9 cellular contexts compared by ENCODE assay signal in genomic region chr2:20579866-20580265, GRCh38.
A peak's percentile ranks its signal among the peaks of the same experiment; 100 is the strongest.
DNase-seq lines count a peak whose midpoint lies in the region; ATAC-seq and TF ChIP-seq lines count a peak whose summit lies in the region.
"Had no signal": no experiment of that assay in that cellular context is flagged by ENCODE, and none has a peak within 500 bp of the region (broad histone marks: within the 10 kb centered on the region; RNA-seq: fewer than 3 reads in every experiment).

No MANE protein-coding gene starts in this region.

- peaks cover 0 to 6% (median 0%) of the 10 kb centered on the region in 5 experiments for H3K9me3 Mint-ChIP-seq in brain

- peaks cover 5% of the 10 kb centered on the region for H3K27me3 Mint-ChIP-seq in brain

- H3K27me3 ChIP-seq in SK-N-SH (ENCODE audit: insufficient read depth), result no peaks in the 10 kb centered on the region
- H3K27me3 ChIP-seq in lower lobe of right lung (ENCODE audit: low read depth), result no peaks in the 10 kb centered on the region
- H3K27me3 ChIP-seq in thyroid gland, result no peaks in the 10 kb centered on the region

- H3K27ac Mint-ChIP-seq in brain, result peak overlapping the region in 4 of 5 experiments; percentile 7 to 81 (median 56)

- no peak for DNase-seq in SK-N-SH
- DNase-seq in lower lobe of right lung, result peak; percentile 76
- DNase-seq in thyroid gland, result no peak
- DNase-seq in ecto neural progenitor cell (ENCODE audit: low spot score), result no peak
- DNase-seq in effector CD4-positive, alpha-beta T cell, result no peak
- no peak for DNase-seq in activated naive CD4-positive, alpha-beta T cell treated with Interleukin-2 at 50 U/mL for 16 hours

- H3K4me1 ChIP-seq in SK-N-SH (ENCODE audit: control insufficient read depth in 1 of 2, insufficient read depth in 2 of 2, low read depth in 1 of 2, low read length in 1 of 2), result peaks cover 44 to 45% of the 10 kb centered on the region in 2 experiments; a peak in 3 of 4 replicates
- peaks cover 60% of the 10 kb centered on the region for H3K4me1 ChIP-seq in lower lobe of right lung
- H3K4me1 ChIP-seq in thyroid gland, result peaks cover 39 to 56% of the 10 kb centered on the region in 2 donors

- peak overlapping the region; percentile 10; the same call in 1 of the 2 replicates for H2AFZ ChIP-seq in SK-N-SH (ENCODE audit: low read depth)

- H3K79me2 ChIP-seq in SK-N-SH (ENCODE audit: insufficient read depth), result no peaks in the 10 kb centered on the region

- H3K9me3 ChIP-seq in SK-N-SH (no peaks in the 10 kb centered on the region), lower lobe of right lung (no peaks in the 10 kb centered on the region), thyroid gland (no peaks in the 10 kb centered on the region)

- TF ChIP-seq CTCF in SK-N-SH (IDR thresholded peaks at IDR 0.05) (no peak), brain (conservative IDR thresholded peaks at IDR 0.05) (no peak), lower lobe of right lung (IDR thresholded peaks at IDR 0.05) (no peak), thyroid gland (IDR thresholded peaks at IDR 0.05) (no peak)

- no peaks in the 10 kb centered on the region for H4K20me1 ChIP-seq in SK-N-SH (ENCODE audit: insufficient read depth)

- peaks cover 32% of the 10 kb centered on the region for H3K4me1 Mint-ChIP-seq in brain

- TF ChIP-seq RAD21 in SK-N-SH (IDR thresholded peaks at IDR 0.05; ENCODE audit: low read length), result no peak

- H3K4me2 ChIP-seq in SK-N-SH, result peak overlapping the region; percentile 30; the same call in 1 of the 2 replicates

- CTCF ChIA-PET in SK-N-SH (lab: Yijun Ruan, JAX), result interaction anchor here (1.0 to 1.7 kb wide), 3 partner anchors 16 to 63 kb away, joined by 3 to 7 read pairs (median 4); no protein-coding TSS in a partner anchor

- no peak for TF ChIP-seq EP300 in SK-N-SH (IDR thresholded peaks at IDR 0.05; ENCODE audit: borderline replicate concordance in 1 of 2, low read depth in 1 of 2, low read length in 1 of 2)

- intact Hi-C loops in lower lobe of right lung (cut with DNase I) (no loop called here), thyroid gland (cut with DNase I) (no loop called here)

- H3K27ac ChIP-seq in SK-N-SH (ENCODE audit: low read depth in 2 of 2, low read length in 1 of 2) (peak overlapping the region; percentile 56 to 98; a peak in 3 of 4 replicates), lower lobe of right lung (peak overlapping the region; percentile 83), thyroid gland (peak overlapping the region; percentile 90 to 91 (median 90))
- H3K27ac ChIP-seq: 22Rv1 had no signal

- no peak overlapping the region for H3K4me3 ChIP-seq in SK-N-SH (ENCODE audit: low read depth in 2 of 2, low read length in 1 of 2)
- H3K4me3 ChIP-seq in lower lobe of right lung, result no peak overlapping the region
- H3K4me3 ChIP-seq in thyroid gland (replicated peaks in 1 of 3), result no peak overlapping the region

- POLR2A ChIA-PET in SK-N-SH (lab: Yijun Ruan, JAX), result interaction anchor here (3.9 kb wide), 1 partner anchor 132 kb away, joined by 17 read pairs; the partner anchor contains the start of gene RHOB

- no peak overlapping the region for H3K4me3 Mint-ChIP-seq in brain

- H3K36me3 ChIP-seq in SK-N-SH (replicated peaks in 1 of 2; ENCODE audit: control insufficient read depth in 1 of 2, insufficient read depth in 2 of 2, low read length in 1 of 2) (no peaks in the 10 kb centered on the region), lower lobe of right lung (no peaks in the 10 kb centered on the region), thyroid gland (no peaks in the 10 kb centered on the region)

- 62% methylated on average over 1 of the region's 1 CpG for WGBS in SK-N-SH (ENCODE audit: low lambda C conversion rate)
- 89 to 100% methylated on average over 1 of the region's 1 CpG for WGBS in thyroid gland, 2 donors

- peak overlapping the region; percentile 68 for H3K9ac ChIP-seq in SK-N-SH

- ATAC-seq in SK-N-SH treated with all-trans-retinoic acid at 6 μM for 48 hours, result no peak
- ATAC-seq in lower lobe of right lung, result peak; percentile 26 to 65

- TF ChIP-seq POLR2A in thyroid gland (IDR thresholded peaks at IDR 0.05), result no peak

- peaks cover 36% of the 10 kb centered on the region for H3F3A ChIP-seq in SK-N-SH (replicated peaks; ENCODE audit: insufficient read depth)

- no peaks in the 10 kb centered on the region for H3K36me3 Mint-ChIP-seq in brain

- H3K9me2 ChIP-seq in SK-N-SH, result no peaks in the 10 kb centered on the region

TF ChIP-seq in SK-N-SH, 30 proteins besides CTCF, POLR2A, EP300 and RAD21 (continues in another document):
- no peak for TF ChIP-seq RXRA (IDR thresholded peaks at IDR 0.05; ENCODE audit: borderline replicate concordance, low read depth)
- TF ChIP-seq USF2 (IDR thresholded peaks at IDR 0.05; ENCODE audit: borderline replicate concordance, low read depth, low read length), result no peak
- no peak for TF ChIP-seq TEAD4 (IDR thresholded peaks at IDR 0.05; ENCODE audit: borderline replicate concordance, insufficient read depth)
- no peak for TF ChIP-seq CHD2 (IDR thresholded peaks at IDR 0.05; ENCODE audit: low read length, partially characterized antibody)
- TF ChIP-seq NRF1 (IDR thresholded peaks at IDR 0.05; ENCODE audit: low read depth, low read length), result no peak
- TF ChIP-seq NFIC (IDR thresholded peaks at IDR 0.05; ENCODE audit: borderline replicate concordance), result no peak
- TF ChIP-seq YY1 (IDR thresholded peaks at IDR 0.05; ENCODE audit: low read depth), result no peak
- no peak for TF ChIP-seq IRF3 (IDR thresholded peaks at IDR 0.05; ENCODE audit: low read depth, low read length)
- TF ChIP-seq JUND (IDR thresholded peaks at IDR 0.05), result no peak
- no peak for TF ChIP-seq RCOR1 (IDR thresholded peaks at IDR 0.05; ENCODE audit: low read length)
- no peak for TF ChIP-seq SMC3 (IDR thresholded peaks at IDR 0.05; ENCODE audit: low read depth, low read length)
- TF ChIP-seq GATA2 (CRISPR knock-in tag; IDR thresholded peaks at IDR 0.05), result no peak
- no peak for TF ChIP-seq ELF1 (IDR thresholded peaks at IDR 0.05)

TF ChIP-seq in SK-N-SH treated with all-trans-retinoic acid at 6 μM for 48 hours, 23 proteins besides CTCF, POLR2A, EP300 and RAD21:
- no peak for TF ChIP-seq ISL1 (CRISPR knock-in tag; IDR thresholded peaks at IDR 0.05)
- no peak for TF ChIP-seq ZC3H10 (CRISPR knock-in tag; IDR thresholded peaks at IDR 0.05)
- no peak for TF ChIP-seq TOX (CRISPR knock-in tag; IDR thresholded peaks at IDR 0.05; ENCODE audit: borderline replicate concordance)
- no peak for TF ChIP-seq CSDC2 (CRISPR knock-in tag; IDR thresholded peaks at IDR 0.05)
- TF ChIP-seq SNAI2 (CRISPR knock-in tag; IDR thresholded peaks at IDR 0.05), result no peak
- TF ChIP-seq OSR1 (CRISPR knock-in tag; IDR thresholded peaks at IDR 0.05), result no peak
- TF ChIP-seq POU6F1 (CRISPR knock-in tag; IDR thresholded peaks at IDR 0.05; ENCODE audit: borderline replicate concordance, low read depth), result no peak
- TF ChIP-seq ESRRG (CRISPR knock-in tag; IDR thresholded peaks at IDR 0.05), result no peak
- no peak for TF ChIP-seq CSRNP3 (CRISPR knock-in tag; IDR thresholded peaks at IDR 0.05)
- TF ChIP-seq ZFP30 (CRISPR knock-in tag; IDR thresholded peaks at IDR 0.05), result no peak
- TF ChIP-seq CREB5 (CRISPR knock-in tag; IDR thresholded peaks at IDR 0.05; ENCODE audit: low read depth), result no peak
- no peak for TF ChIP-seq ZNF8 (CRISPR knock-in tag; IDR thresholded peaks at IDR 0.05)
- TF ChIP-seq GLIS3 (CRISPR knock-in tag; IDR thresholded peaks at IDR 0.05), result no peak
- no peak for TF ChIP-seq ZNF565 (CRISPR knock-in tag; conservative IDR thresholded peaks at IDR 0.05; ENCODE audit: low read depth)
- TF ChIP-seq TCF4 (CRISPR knock-in tag; IDR thresholded peaks at IDR 0.05; ENCODE audit: borderline replicate concordance), result no peak
- no peak for TF ChIP-seq RARB (CRISPR knock-in tag; IDR thresholded peaks at IDR 0.05)
